ENCODE assay signal across 11 cellular contexts in genomic region chr13:113880651-113881611, GRCh38. TPM values are rescaled to one million over a fixed set of nuclear protein-coding genes. Genes with fewer than 3 reads are reported as not detected.
A peak's percentile ranks its signal among the peaks of the same experiment; 100 is the strongest.
DNase-seq lines count a peak whose midpoint lies in the region; ATAC-seq lines count a peak whose summit lies in the region.
"Had no signal": no experiment of that assay in that cellular context is flagged by ENCODE, and none has a peak within 500 bp of the region (broad histone marks: within the 10 kb centered on the region; RNA-seq: fewer than 3 reads in every experiment).

No MANE protein-coding gene starts in this region.

- DNase-seq in immature natural killer cell (peak; percentile 65 to 67 (median 66)), cerebellar cortex (ENCODE audit: low spot score) (no peak), NOMO-1 (lab: John Stamatoyannopoulos, UW; ENCODE audit: unreplicated experiment in 2 of 2) (no peak)
- DNase-seq in stimulated activated effector memory CD8-positive, alpha-beta T cell treated with anti-CD3 and anti-CD28 coated beads, Interleukin-12 subunit alpha, Interleukin-12 subunit beta, amount 100 ng/mL, for 72 hours (ENCODE audit: low spot score in 2 of 2): peak in 1 of 2 donors; percentile 44
- DNase-seq: Karpas-422, NCI-H446, nephron progenitor cell had no signal

- H3K27me3 Mint-ChIP-seq in activated T-helper 17 cell treated with anti-CD3 and anti-CD28 coated beads, Interleukin-2, amount 50 U/mL, for 72 hours: peaks cover 4% of the 10 kb centered on the region
- peaks cover 27 to 45% (median 45%) of the 10 kb centered on the region in 3 donors for H3K27me3 Mint-ChIP-seq in immature natural killer cell (ENCODE audit: low read depth in 3 of 3)

- no peak overlapping the region for H3K4me3 Mint-ChIP-seq in activated T-helper 17 cell treated with anti-CD3 and anti-CD28 coated beads, Interleukin-2, amount 50 U/mL, for 72 hours
- peak overlapping the region; percentile 39 to 76 (median 55) for H3K4me3 Mint-ChIP-seq in immature natural killer cell
- H3K4me3 Mint-ChIP-seq in stimulated activated effector memory CD8-positive, alpha-beta T cell treated with anti-CD3 and anti-CD28 coated beads, Interleukin-12 subunit alpha, Interleukin-12 subunit beta, amount 100 ng/mL, for 72 hours: no peak overlapping the region
- H3K4me3 Mint-ChIP-seq: nephron progenitor cell had no signal

- H3K4me1 Mint-ChIP-seq in activated T-helper 17 cell treated with anti-CD3 and anti-CD28 coated beads, Interleukin-2, amount 50 U/mL, for 72 hours: peaks cover 1% of the 10 kb centered on the region
- peaks cover 43 to 49% of the 10 kb centered on the region in 2 donors for H3K4me1 Mint-ChIP-seq in immature natural killer cell
- peaks cover 29% of the 10 kb centered on the region for H3K4me1 Mint-ChIP-seq in stimulated activated effector memory CD8-positive, alpha-beta T cell treated with anti-CD3 and anti-CD28 coated beads, Interleukin-12 subunit alpha, Interleukin-12 subunit beta, amount 100 ng/mL, for 72 hours

- no peak overlapping the region for H3K27ac Mint-ChIP-seq in activated T-helper 17 cell treated with anti-CD3 and anti-CD28 coated beads, Interleukin-2, amount 50 U/mL, for 72 hours
- H3K27ac Mint-ChIP-seq in immature natural killer cell: peak overlapping the region in 5 of 6 donors; percentile 55 to 84 (median 71)
- H3K27ac Mint-ChIP-seq in stimulated activated effector memory CD8-positive, alpha-beta T cell treated with anti-CD3 and anti-CD28 coated beads, Interleukin-12 subunit alpha, Interleukin-12 subunit beta, amount 100 ng/mL, for 72 hours: peak overlapping the region; percentile 52
- H3K27ac Mint-ChIP-seq: nephron progenitor cell had no signal

- no peaks in the 10 kb centered on the region for H3K9me3 Mint-ChIP-seq in activated T-helper 17 cell treated with anti-CD3 and anti-CD28 coated beads, Interleukin-2, amount 50 U/mL, for 72 hours
- peaks cover 10 to 13% (median 11%) of the 10 kb centered on the region in 6 donors for H3K9me3 Mint-ChIP-seq in immature natural killer cell
- H3K9me3 Mint-ChIP-seq in stimulated activated effector memory CD8-positive, alpha-beta T cell treated with anti-CD3 and anti-CD28 coated beads, Interleukin-12 subunit alpha, Interleukin-12 subunit beta, amount 100 ng/mL, for 72 hours: no peaks in the 10 kb centered on the region
- H3K9me3 Mint-ChIP-seq: nephron progenitor cell had no signal

- peaks cover 3% of the 10 kb centered on the region for H3K36me3 Mint-ChIP-seq in activated T-helper 17 cell treated with anti-CD3 and anti-CD28 coated beads, Interleukin-2, amount 50 U/mL, for 72 hours (ENCODE audit: low read depth)
- peaks cover 0 to 2% (median 0%) of the 10 kb centered on the region in 3 donors for H3K36me3 Mint-ChIP-seq in immature natural killer cell
- H3K36me3 Mint-ChIP-seq in stimulated activated effector memory CD8-positive, alpha-beta T cell treated with anti-CD3 and anti-CD28 coated beads, Interleukin-12 subunit alpha, Interleukin-12 subunit beta, amount 100 ng/mL, for 72 hours: peaks cover 20% of the 10 kb centered on the region

- ATAC-seq in HG03432 (IDR thresholded peaks at IDR 0.05; ENCODE audit: unreplicated experiment) (peak; percentile 41), HG02885 (IDR thresholded peaks at IDR 0.05; ENCODE audit: poor library complexity, unreplicated experiment) (no peak), HG03175 (IDR thresholded peaks at IDR 0.05; ENCODE audit: unreplicated experiment) (no peak)
- ATAC-seq in activated T-helper 17 cell treated with anti-CD3 and anti-CD28 coated beads, Interleukin-2, amount 50 U/mL, for 72 hours (replicated peaks): peak; percentile 65
- ATAC-seq in stimulated activated effector memory CD8-positive, alpha-beta T cell treated with anti-CD3 and anti-CD28 coated beads, Interleukin-12 subunit alpha, Interleukin-12 subunit beta, amount 100 ng/mL, for 72 hours: peak; percentile 63

RNA-seq across cellular contexts. Expression of gene GAS6, which starts 17.1 kb away (rescaled TPM):
- under 1 TPM; 0.56 to 0.58 TPM for total RNA-seq in activated T-helper 17 cell treated with anti-CD3 and anti-CD28 coated beads, Interleukin-2, amount 50 U/mL, for 72 hours
- 1 to 10 TPM in 2 of 3 donors, not detected in 1; 1.0 to 1.2 TPM for polyA plus RNA-seq in immature natural killer cell

Comparison
In these comparisons a context has a peak if more than half of its experiments do, and no peak if none do; other contexts are left out.
1. ATAC-seq: peak in HG03432 (single experiment), activated T-helper 17 cell treated with anti-CD3 and anti-CD28 coated beads, Interleukin-2, amount 50 U/mL, for 72 hours (single experiment) and stimulated activated effector memory CD8-positive, alpha-beta T cell treated with anti-CD3 and anti-CD28 coated beads, Interleukin-12 subunit alpha, Interleukin-12 subunit beta, amount 100 ng/mL, for 72 hours (single experiment); none in HG02885 (single experiment) and HG03175 (single experiment).
2. H3K4me3 Mint-ChIP-seq: peak in immature natural killer cell (5 of 5); none in activated T-helper 17 cell treated with anti-CD3 and anti-CD28 coated beads, Interleukin-2, amount 50 U/mL, for 72 hours (single experiment) and stimulated activated effector memory CD8-positive, alpha-beta T cell treated with anti-CD3 and anti-CD28 coated beads, Interleukin-12 subunit alpha, Interleukin-12 subunit beta, amount 100 ng/mL, for 72 hours (single experiment).
3. DNase-seq: peak in immature natural killer cell (3 of 3); none in cerebellar cortex (single experiment) and NOMO-1 (0 of 2).